In the genomic region with DNA sequence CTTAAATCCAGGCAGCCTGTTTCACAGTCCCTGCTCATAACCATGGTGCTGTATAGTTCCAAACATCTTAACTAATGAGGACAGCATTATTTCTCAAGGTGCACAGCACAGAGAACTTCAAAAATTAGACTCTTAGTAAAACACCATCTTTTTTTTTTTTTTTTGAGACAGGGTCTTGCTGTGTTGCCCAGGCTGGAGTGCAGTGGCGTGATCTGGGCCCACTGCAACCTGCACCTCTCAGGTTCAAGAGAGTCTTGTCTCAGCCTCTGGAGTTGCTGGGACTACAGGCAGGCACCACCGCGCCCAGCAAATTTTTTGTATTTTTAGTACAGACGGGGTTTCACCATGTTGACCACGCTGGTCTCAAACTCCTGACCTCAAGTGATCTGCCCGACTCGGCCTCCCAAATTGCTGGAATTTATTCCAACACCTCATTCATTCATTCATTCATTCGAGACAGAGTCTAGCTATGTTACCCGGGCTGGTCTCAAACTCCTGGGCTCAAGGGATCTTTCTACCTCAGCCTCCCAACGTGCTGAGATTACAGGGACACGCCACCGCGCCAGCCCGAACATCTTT, we compare ENCODE assay signal across 8 cellular contexts. TPM values are rescaled to one million over a fixed set of nuclear protein-coding genes. Genes with fewer than 3 reads are reported as not detected.
DNase-seq lines count a peak whose midpoint lies in the region; ATAC-seq, FAIRE-seq and TF ChIP-seq lines count a peak whose summit lies in the region.

No MANE protein-coding gene starts in this region.

- TF ChIP-seq POLR2A in testis (IDR thresholded peaks at IDR 0.05) = no peak

- H3K27me3 ChIP-seq in testis = no peaks in the 10 kb centered on the region

- FAIRE-seq in kidney (lab: Jason Lieb, UNC) = no peak

- peaks cover 23% of the 10 kb centered on the region for H3K4me1 Mint-ChIP-seq in activated CD4-positive, alpha-beta T cell treated with anti-CD3 and anti-CD28 coated beads, Interleukin-2, amount 10 ng/mL, durations not matched to agents 24 days and 14 days
- H3K4me1 Mint-ChIP-seq in activated T-helper 2 cell treated with anti-CD3 and anti-CD28 coated beads, Interferon-gamma antibody, Interleukin-2, Interleukin-4, amounts not matched to agents 10 μg/mL and 5 μg/mL and 100 μg/mL, durations not matched to agents 14 hours and 24 hours and 36 hours (ENCODE audit: low read depth) = peaks cover 30% of the 10 kb centered on the region

- no peaks in the 10 kb centered on the region for H3K36me3 Mint-ChIP-seq in activated CD4-positive, alpha-beta T cell treated with anti-CD3 and anti-CD28 coated beads, Interleukin-2, amount 10 ng/mL, durations not matched to agents 24 days and 14 days (ENCODE audit: low read depth)
- no peaks in the 10 kb centered on the region for H3K36me3 Mint-ChIP-seq in activated T-helper 2 cell treated with anti-CD3 and anti-CD28 coated beads, Interferon-gamma antibody, Interleukin-2, Interleukin-4, amounts not matched to agents 10 μg/mL and 5 μg/mL and 100 μg/mL, durations not matched to agents 14 hours and 24 hours and 36 hours (ENCODE audit: low read depth)

- H3K27me3 Mint-ChIP-seq in activated CD4-positive, alpha-beta T cell treated with anti-CD3 and anti-CD28 coated beads, Interleukin-2, amount 10 ng/mL, durations not matched to agents 24 days and 14 days = no peaks in the 10 kb centered on the region
- no peaks in the 10 kb centered on the region for H3K27me3 Mint-ChIP-seq in activated T-helper 2 cell treated with anti-CD3 and anti-CD28 coated beads, Interferon-gamma antibody, Interleukin-2, Interleukin-4, amounts not matched to agents 10 μg/mL and 5 μg/mL and 100 μg/mL, durations not matched to agents 14 hours and 24 hours and 36 hours (ENCODE audit: low read depth)

- H3K36me3 ChIP-seq in kidney (ENCODE audit: control insufficient read depth in 1 of 2, insufficient read depth in 2 of 2, low read length in 2 of 2) (no peaks in the 10 kb centered on the region), testis (ENCODE audit: low read depth, missing control alignments) (no peaks in the 10 kb centered on the region)

- peak overlapping the region; percentile 83 to 95 for H3K9ac ChIP-seq in kidney (ENCODE audit: low read length in 2 of 2)

- TF ChIP-seq CTCF in kidney (IDR thresholded peaks at IDR 0.05; ENCODE audit: borderline replicate concordance, extremely low read depth, insufficient read depth) (no peak), testis (IDR thresholded peaks at IDR 0.05) (no peak)

- H3K4me3 ChIP-seq in kidney (ENCODE audit: low read length in 2 of 2) (peak overlapping the region; percentile 91 to 99), testis (peak overlapping the region; percentile 83 to 94)

- peaks cover 0 to 4% of the 10 kb centered on the region in 2 donors for H3K4me1 ChIP-seq in kidney (ENCODE audit: control insufficient read depth in 1 of 2, insufficient read depth in 1 of 2, low read depth in 1 of 2, low read length in 2 of 2)
- H3K4me1 ChIP-seq in testis = peaks cover 6% of the 10 kb centered on the region

- H3K27ac ChIP-seq in kidney (ENCODE audit: low read depth in 2 of 2, low read length in 2 of 2) (peak overlapping the region; percentile 88 to 97), testis (peak overlapping the region; percentile 95 to 98)

- peak overlapping the region; percentile 97 for H3K27ac Mint-ChIP-seq in activated CD4-positive, alpha-beta T cell treated with anti-CD3 and anti-CD28 coated beads, Interleukin-2, amount 10 ng/mL, durations not matched to agents 24 days and 14 days
- peak overlapping the region; percentile 91 for H3K27ac Mint-ChIP-seq in activated T-helper 2 cell treated with anti-CD3 and anti-CD28 coated beads, Interferon-gamma antibody, Interleukin-2, Interleukin-4, amounts not matched to agents 10 μg/mL and 5 μg/mL and 100 μg/mL, durations not matched to agents 14 hours and 24 hours and 36 hours

- no peak for ATAC-seq in esophagus mucosa

- H3K9me3 Mint-ChIP-seq in activated CD4-positive, alpha-beta T cell treated with anti-CD3 and anti-CD28 coated beads, Interleukin-2, amount 10 ng/mL, durations not matched to agents 24 days and 14 days = no peaks in the 10 kb centered on the region
- no peaks in the 10 kb centered on the region for H3K9me3 Mint-ChIP-seq in activated T-helper 2 cell treated with anti-CD3 and anti-CD28 coated beads, Interferon-gamma antibody, Interleukin-2, Interleukin-4, amounts not matched to agents 10 μg/mL and 5 μg/mL and 100 μg/mL, durations not matched to agents 14 hours and 24 hours and 36 hours

- peak overlapping the region; percentile 97 for H3K4me3 Mint-ChIP-seq in activated CD4-positive, alpha-beta T cell treated with anti-CD3 and anti-CD28 coated beads, Interleukin-2, amount 10 ng/mL, durations not matched to agents 24 days and 14 days
- H3K4me3 Mint-ChIP-seq in activated T-helper 2 cell treated with anti-CD3 and anti-CD28 coated beads, Interferon-gamma antibody, Interleukin-2, Interleukin-4, amounts not matched to agents 10 μg/mL and 5 μg/mL and 100 μg/mL, durations not matched to agents 14 hours and 24 hours and 36 hours (ENCODE audit: low read depth) = peak overlapping the region; percentile 96

- intact Hi-C loops in activated CD4-positive, alpha-beta T cell treated with anti-CD3 and anti-CD28 coated beads, Interleukin-2, amount 10 ng/mL, durations not matched to agents 24 days and 14 days (cut with micrococcal nuclease) = loop anchor here (5.0 kb wide), 2 partner anchors 109 to 124 kb away; no protein-coding TSS in a partner anchor
- intact Hi-C loops in activated T-helper 2 cell treated with anti-CD3 and anti-CD28 coated beads, Interferon-gamma antibody, Interleukin-2, Interleukin-4, amounts not matched to agents 10 μg/mL and 5 μg/mL and 100 μg/mL, durations not matched to agents 14 hours and 24 hours and 36 hours (cut with micrococcal nuclease) = loop anchor here (5.0 kb wide), 1 partner anchor 459 kb away; a partner anchor contains a TSS
- intact Hi-C loops in kidney (cut with DNase I) (no loop called here), testis (cut with DNase I; ENCODE audit: low total_unique reads) (no loop called here)

- DNase-seq in activated CD4-positive, alpha-beta T cell treated with anti-CD3 and anti-CD28 coated beads, Interleukin-2, amount 10 ng/mL, durations not matched to agents 24 days and 14 days = no peak
- DNase-seq in activated CD4-positive, alpha-beta T cell treated with anti-CD3 and anti-CD28 coated beads for 1 hour = no peak
- no peak for DNase-seq in activated T-helper 2 cell treated with anti-CD3 and anti-CD28 coated beads, Interferon-gamma antibody, Interleukin-2, Interleukin-4, amounts not matched to agents 10 μg/mL and 5 μg/mL and 100 μg/mL, durations not matched to agents 14 hours and 24 hours and 36 hours (ENCODE audit: low spot score)
- DNase-seq in kidney (no peak), testis (no peak), hippocampal formation (lab: John Stamatoyannopoulos, UW) (no peak), NCI-H2171 (lab: John Stamatoyannopoulos, UW) (no peak)

- WGBS in testis, 2 donors = 23 to 29% methylated on average over 10 to 14 of the region's 14 CpGs

- no peaks in the 10 kb centered on the region for H3K9me3 ChIP-seq in kidney (ENCODE audit: control insufficient read depth in 1 of 2, low read length in 2 of 2)
- H3K9me3 ChIP-seq in testis = no peaks in the 10 kb centered on the region

RNA-seq across cellular contexts. Expression of a gene that starts 0.5 kb away (rescaled TPM):
- 13.1 and 14.8 TPM in 2 replicates for total RNA-seq in activated CD4-positive, alpha-beta T cell treated with anti-CD3 and anti-CD28 coated beads, Interleukin-2, amount 10 ng/mL, durations not matched to agents 24 days and 14 days
- total RNA-seq in activated T-helper 2 cell treated with anti-CD3 and anti-CD28 coated beads, Interferon-gamma antibody, Interleukin-2, Interleukin-4, amounts not matched to agents 10 μg/mL and 5 μg/mL and 100 μg/mL, durations not matched to agents 14 hours and 24 hours and 36 hours = 11.4 and 12.6 TPM in 2 replicates
- total RNA-seq in kidney (21.1 TPM), testis (10 to 100 TPM; 51.5 to 53.0 TPM), esophagus mucosa (46.8 TPM)
- polyA plus RNA-seq in kidney (ENCODE audit: insufficient read depth, low read depth, low replicate concordance) (29.5 TPM), testis (ENCODE audit: insufficient read depth, low read depth, low replicate concordance) (69.6 TPM)

RNA-seq across cellular contexts. Expression of a gene that starts 54.6 kb away (rescaled TPM):
- not detected in 2 replicates for total RNA-seq in activated CD4-positive, alpha-beta T cell treated with anti-CD3 and anti-CD28 coated beads, Interleukin-2, amount 10 ng/mL, durations not matched to agents 24 days and 14 days
- not detected in 2 replicates for total RNA-seq in activated T-helper 2 cell treated with anti-CD3 and anti-CD28 coated beads, Interferon-gamma antibody, Interleukin-2, Interleukin-4, amounts not matched to agents 10 μg/mL and 5 μg/mL and 100 μg/mL, durations not matched to agents 14 hours and 24 hours and 36 hours
- total RNA-seq in kidney (31.4 TPM), testis (10 to 100 TPM; 13.1 to 20.7 TPM), esophagus mucosa (5.0 TPM)
- polyA plus RNA-seq in kidney (ENCODE audit: insufficient read depth, low read depth, low replicate concordance) (49.9 TPM), testis (ENCODE audit: insufficient read depth, low read depth, low replicate concordance) (47.0 TPM)

Comparison
In these comparisons a context has a peak if more than half of its experiments do, and no peak if none do; other contexts are left out.
1. intact Hi-C loops: an anchor here in activated CD4-positive, alpha-beta T cell treated with anti-CD3 and anti-CD28 coated beads, Interleukin-2, amount 10 ng/mL, durations not matched to agents 24 days and 14 days (5.0 kb wide) and activated T-helper 2 cell treated with anti-CD3 and anti-CD28 coated beads, Interferon-gamma antibody, Interleukin-2, Interleukin-4, amounts not matched to agents 10 μg/mL and 5 μg/mL and 100 μg/mL, durations not matched to agents 14 hours and 24 hours and 36 hours (5.0 kb wide); none called in kidney and testis.